In genomic region chr15:96756656-96757055, GRCh38 we compare ENCODE assay signal across 23 cellular contexts.
"Had no signal": no experiment of that assay in that cellular context is flagged by ENCODE, and none has a peak within 500 bp of the region (broad histone marks: within the 10 kb centered on the region; RNA-seq: fewer than 3 reads in every experiment).

No MANE protein-coding gene starts in this region.

- H3K9me3 Mint-ChIP-seq: stimulated activated naive CD8-positive, alpha-beta T cell treated with anti-CD3 and anti-CD28 coated beads, Interleukin-15, Interleukin-2, amounts not matched to agents 100 ng/mL and 50 ng/mL, for 24 hours had no signal

- H3K4me3 Mint-ChIP-seq: natural killer cell; nephron; neural progenitor cell; stimulated activated effector memory CD8-positive, alpha-beta T cell treated with anti-CD3 and anti-CD28 coated beads, Interleukin-12 subunit alpha, Interleukin-12 subunit beta, amount 100 ng/mL, for 72 hours; stimulated activated naive B cell treated with anti-CD40 and anti-IgM and Interleukin-4, amounts not matched to agents 10 μg/mL and 1 μg/mL and 100 μg/mL, for 72 hours; stimulated activated naive CD8-positive, alpha-beta T cell treated with anti-CD3 and anti-CD28 coated beads, Interleukin-15, Interleukin-2, amounts not matched to agents 100 ng/mL and 50 ng/mL, for 24 hours had no signal

- H3K4me1 Mint-ChIP-seq: natural killer cell; stimulated activated effector memory CD8-positive, alpha-beta T cell treated with anti-CD3 and anti-CD28 coated beads, Interleukin-12 subunit alpha, Interleukin-12 subunit beta, amount 100 ng/mL, for 72 hours; stimulated activated naive B cell treated with anti-CD40 and anti-IgM and Interleukin-4, amounts not matched to agents 10 μg/mL and 1 μg/mL and 100 μg/mL, for 72 hours had no signal

- H3K36me3 Mint-ChIP-seq: natural killer cell; stimulated activated effector memory CD8-positive, alpha-beta T cell treated with anti-CD3 and anti-CD28 coated beads, Interleukin-12 subunit alpha, Interleukin-12 subunit beta, amount 100 ng/mL, for 72 hours; stimulated activated naive B cell treated with anti-CD40 and anti-IgM and Interleukin-4, amounts not matched to agents 10 μg/mL and 1 μg/mL and 100 μg/mL, for 72 hours had no signal

- ATAC-seq: natural killer cell; psoas muscle; right cardiac atrium; right lobe of liver; stimulated activated effector memory CD8-positive, alpha-beta T cell treated with anti-CD3 and anti-CD28 coated beads, Interleukin-12 subunit alpha, Interleukin-12 subunit beta, amount 100 ng/mL, for 72 hours; stimulated activated naive B cell treated with anti-CD40 and anti-IgM and Interleukin-4, amounts not matched to agents 10 μg/mL and 1 μg/mL and 100 μg/mL, for 72 hours had no signal

- H3K27me3 Mint-ChIP-seq: stimulated activated naive B cell treated with anti-CD40 and anti-IgM and Interleukin-4, amounts not matched to agents 10 μg/mL and 1 μg/mL and 100 μg/mL, for 72 hours; stimulated activated naive CD8-positive, alpha-beta T cell treated with anti-CD3 and anti-CD28 coated beads, Interleukin-15, Interleukin-2, amounts not matched to agents 100 ng/mL and 50 ng/mL, for 24 hours had no signal

- H3K27ac Mint-ChIP-seq: natural killer cell; nephron; neural progenitor cell; progenitor cell of endocrine pancreas; stimulated activated effector memory CD8-positive, alpha-beta T cell treated with anti-CD3 and anti-CD28 coated beads, Interleukin-12 subunit alpha, Interleukin-12 subunit beta, amount 100 ng/mL, for 72 hours; stimulated activated naive B cell treated with anti-CD40 and anti-IgM and Interleukin-4, amounts not matched to agents 10 μg/mL and 1 μg/mL and 100 μg/mL, for 72 hours; stimulated activated naive CD8-positive, alpha-beta T cell treated with anti-CD3 and anti-CD28 coated beads, Interleukin-15, Interleukin-2, amounts not matched to agents 100 ng/mL and 50 ng/mL, for 24 hours had no signal

- DNase-seq: natural killer cell; occipital lobe; ovary; posterior cingulate gyrus; psoas muscle; right cardiac atrium; right lobe of liver; sigmoid colon; small intestine; stimulated activated CD4-positive, alpha-beta T cell treated with anti-CD3 and anti-CD28 coated beads, Interleukin-15, amount 100 ng/mL, for 24 hours; stimulated activated CD4-positive, alpha-beta T cell treated with anti-CD3 and anti-CD28 coated beads, Interleukin-2, amount 100 ng/mL, for 24 hours; stimulated activated CD4-positive, alpha-beta T cell treated with anti-CD3 and anti-CD28 coated beads, Interleukin-2, amount 100 ng/mL, for 48 hours; stimulated activated CD4-positive, alpha-beta T cell treated with anti-CD3 and anti-CD28 coated beads, Interleukin-4, amount 100 ng/mL, for 24 hours; stimulated activated naive B cell treated with anti-CD40 and anti-IgM and Interleukin-4, amounts not matched to agents 10 μg/mL and 1 μg/mL and 100 μg/mL, for 72 hours; stimulated activated naive CD4-positive, alpha-beta T cell treated with Interleukin-2 at 50 U/mL for 16 hours; stomach; thyroid gland; trophoblast cell had no signal
